Comparison of ENCODE assay signal across 9 cellular contexts in the genomic region with DNA sequence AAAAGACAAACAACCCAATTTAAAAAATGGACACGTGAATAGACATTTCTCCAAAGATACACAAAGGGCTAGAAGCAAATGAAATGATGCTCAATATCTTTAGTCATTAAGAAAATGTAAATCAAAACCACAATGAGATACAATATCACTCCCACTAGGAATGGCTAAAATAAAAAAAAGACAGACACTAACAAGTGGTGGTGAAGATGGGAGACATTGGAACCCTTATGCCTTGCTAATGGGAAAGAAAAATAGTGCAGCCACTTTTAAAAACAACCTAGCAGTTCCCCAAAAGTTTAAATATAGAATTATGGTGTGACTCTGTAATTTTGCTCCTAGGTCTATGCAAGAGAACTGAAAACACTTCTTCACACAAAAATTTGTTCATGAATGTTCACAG. TPM values are rescaled to one million over a fixed set of nuclear protein-coding genes. Genes with fewer than 3 reads are reported as not detected.
"Had no signal": no experiment of that assay in that cellular context is flagged by ENCODE, and none has a peak within 500 bp of the region (broad histone marks: within the 10 kb centered on the region; RNA-seq: fewer than 3 reads in every experiment).

No MANE protein-coding gene starts in this region.

- H3K9ac ChIP-seq: GM23248 had no signal

- FAIRE-seq: H1 had no signal

- H2AFZ ChIP-seq: GM23248, GM23338 had no signal

- H3K4me3 Mint-ChIP-seq: GM23338, H9, HFFc6 had no signal

- H3K9me3 Mint-ChIP-seq: GM23338, HFFc6 had no signal

- H3K4me3 ChIP-seq: GM23248, GM23338, HAP-1 had no signal

- DNase-seq: GM23248, GOT3, H7, H9, HCEC 1CT, HFFc6 had no signal

- H3K36me3 ChIP-seq: HAP-1 had no signal

- H3K27ac Mint-ChIP-seq: GM23338, H9, HFFc6 had no signal

- H3K27ac ChIP-seq: GM23248 had no signal

- H3K9me3 ChIP-seq: HAP-1 had no signal

- H3K4me1 ChIP-seq: HAP-1 had no signal

- H3K4me2 ChIP-seq: GM23338 had no signal

RNA-seq across cellular contexts. Expression of gene SH3TC2, which starts 40.7 kb away (rescaled TPM):
- total RNA-seq: H7, H9 had no signal
